In the genomic region with DNA sequence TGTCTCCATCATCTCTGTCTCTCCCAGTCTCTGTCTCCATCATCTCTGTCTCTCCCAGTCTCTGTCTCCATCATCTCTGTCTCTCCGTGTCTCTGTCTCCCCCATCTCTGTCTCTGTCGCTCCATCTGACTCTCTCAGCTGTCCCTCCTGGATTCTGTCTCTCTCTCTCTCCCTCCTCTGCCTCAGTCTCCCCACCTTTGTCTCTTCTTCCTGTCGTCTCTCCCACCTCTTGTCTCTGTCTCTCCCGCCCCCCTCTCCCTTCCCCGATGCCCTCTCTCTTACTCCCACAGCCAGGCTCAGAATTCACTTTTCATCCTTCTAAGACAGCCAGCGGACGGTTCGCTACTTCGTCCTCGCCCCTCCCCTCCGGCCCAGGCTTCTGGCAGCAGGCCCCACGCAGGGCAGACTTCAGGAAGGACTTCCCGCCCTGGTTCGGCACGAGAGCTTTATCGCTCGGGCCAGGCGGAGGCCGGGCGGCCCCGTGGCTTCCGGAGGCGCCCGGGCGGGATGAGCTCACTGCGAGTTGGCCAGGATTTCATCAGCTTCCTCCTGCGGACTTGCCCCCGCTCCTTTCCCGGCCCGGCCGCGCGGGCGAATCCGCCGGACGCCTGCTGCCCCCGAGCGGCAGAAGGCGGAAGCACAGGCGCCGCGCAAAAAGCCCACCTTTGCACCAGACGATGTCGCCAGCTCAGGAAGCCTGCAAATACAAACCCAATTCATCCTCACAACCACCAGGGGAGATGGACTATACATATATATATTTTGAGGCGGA, we compare ENCODE assay signal across 8 cellular contexts. TPM values are rescaled to one million over a fixed set of nuclear protein-coding genes. Genes with fewer than 3 reads are reported as not detected.
DNase-seq lines count a peak whose midpoint lies in the region; ATAC-seq and TF ChIP-seq lines count a peak whose summit lies in the region.

No MANE protein-coding gene starts in this region.

- H3K79me2 ChIP-seq in fibroblast of lung (ENCODE audit: control insufficient read depth, insufficient read depth, low read length) = no peaks in the 10 kb centered on the region

- H3K27ac ChIP-seq in Peyer's patch (peak overlapping the region in 3 of 4 donors; percentile 55 to 70 (median 63)), fibroblast of lung (ENCODE audit: insufficient read depth, low read length) (peak overlapping the region; percentile 73)

- no peaks in the 10 kb centered on the region for H3K27me3 ChIP-seq in Peyer's patch
- no peaks in the 10 kb centered on the region for H3K27me3 ChIP-seq in fibroblast of lung (ENCODE audit: control insufficient read depth, insufficient read depth, low read length)

- no peak for TF ChIP-seq POLR2A in Peyer's patch (IDR thresholded peaks at IDR 0.05)

- H3K4me3 Mint-ChIP-seq in IgD-negative memory B cell (peak overlapping the region; percentile 14 to 86 (median 74)), natural killer cell (peak overlapping the region; percentile 80)
- H3K4me3 Mint-ChIP-seq in activated T-cell treated with anti-CD3 and anti-CD28 coated beads, Interleukin-2, amount 50 U/mL, for 72 hours = peak overlapping the region in 1 of 2 donors; percentile 93
- peak overlapping the region; percentile 77 to 81 for H3K4me3 Mint-ChIP-seq in stimulated activated naive B cell treated with anti-CD40 and anti-IgM and Interleukin-4, amounts not matched to agents 10 μg/mL and 1 μg/mL and 100 μg/mL, for 72 hours

- intact Hi-C loops in natural killer cell (cut with micrococcal nuclease) = loop anchor here (1.0 kb wide), 1 partner anchor 34 kb away; no protein-coding TSS in a partner anchor

- H3K9ac ChIP-seq in fibroblast of lung (ENCODE audit: insufficient read depth, low read length) = peak overlapping the region; percentile 52

- H3K27me3 Mint-ChIP-seq in IgD-negative memory B cell = peaks cover 21% of the 10 kb centered on the region
- H3K27me3 Mint-ChIP-seq in activated T-cell treated with anti-CD3 and anti-CD28 coated beads, Interleukin-2, amount 50 U/mL, for 72 hours (ENCODE audit: low read depth) = peaks cover 3% of the 10 kb centered on the region
- peaks cover 0 to 12% of the 10 kb centered on the region in 2 donors for H3K27me3 Mint-ChIP-seq in natural killer cell (ENCODE audit: low read depth in 2 of 2)
- peaks cover 10 to 26% of the 10 kb centered on the region in 2 donors for H3K27me3 Mint-ChIP-seq in stimulated activated naive B cell treated with anti-CD40 and anti-IgM and Interleukin-4, amounts not matched to agents 10 μg/mL and 1 μg/mL and 100 μg/mL, for 72 hours

- peaks cover 0 to 44% (median 20%) of the 10 kb centered on the region in 4 donors for H3K4me1 ChIP-seq in Peyer's patch
- peaks cover 14% of the 10 kb centered on the region for H3K4me1 ChIP-seq in fibroblast of lung (ENCODE audit: control insufficient read depth, extremely low read depth, insufficient read depth, low read length)

- H3K9me3 Mint-ChIP-seq in IgD-negative memory B cell = no peaks in the 10 kb centered on the region
- H3K9me3 Mint-ChIP-seq in activated T-cell treated with anti-CD3 and anti-CD28 coated beads, Interleukin-2, amount 50 U/mL, for 72 hours = no peaks in the 10 kb centered on the region
- no peaks in the 10 kb centered on the region for H3K9me3 Mint-ChIP-seq in natural killer cell
- H3K9me3 Mint-ChIP-seq in stimulated activated naive B cell treated with anti-CD40 and anti-IgM and Interleukin-4, amounts not matched to agents 10 μg/mL and 1 μg/mL and 100 μg/mL, for 72 hours = no peaks in the 10 kb centered on the region

- peak overlapping the region in 3 of 4 donors; percentile 31 to 48 (median 37) for H3K4me3 ChIP-seq in Peyer's patch
- peak overlapping the region; percentile 9 to 78 (median 39) for H3K4me3 ChIP-seq in fibroblast of lung (replicated peaks in 1 of 4; ENCODE audit: control extremely low read depth in 1 of 4, insufficient read depth in 1 of 4, low read depth in 3 of 4, low read length in 4 of 4)

- ATAC-seq in GM21360 (IDR thresholded peaks at IDR 0.05; ENCODE audit: unreplicated experiment) (peak; percentile 68), natural killer cell (peak; percentile 60 to 88 (median 73))
- ATAC-seq in activated T-cell treated with anti-CD3 and anti-CD28 coated beads, Interleukin-2, amount 50 U/mL, for 72 hours (replicated peaks in 1 of 2) = peak; percentile 78 to 79
- ATAC-seq in stimulated activated naive B cell treated with anti-CD40 and anti-IgM and Interleukin-4, amounts not matched to agents 10 μg/mL and 1 μg/mL and 100 μg/mL, for 72 hours (replicated peaks) = peak; percentile 75 to 85

- no peaks in the 10 kb centered on the region for H3K36me3 ChIP-seq in Peyer's patch
- H3K36me3 ChIP-seq in fibroblast of lung (ENCODE audit: control insufficient read depth, insufficient read depth, low read length) = no peaks in the 10 kb centered on the region

- TF ChIP-seq CTCF in Peyer's patch (IDR thresholded peaks at IDR 0.05) (peak; percentile 97 to 100 (median 99)), fibroblast of lung (conservative IDR thresholded peaks at IDR 0.05 in 1 of 2, IDR thresholded peaks at IDR 0.05 in 1 of 2; ENCODE audit: low read depth in 1 of 2, low read length in 2 of 2) (peak; percentile 87 to 88), natural killer cell (IDR thresholded peaks at IDR 0.05) (peak; percentile 97)

- H3K4me2 ChIP-seq in fibroblast of lung (ENCODE audit: extremely low read depth, insufficient read depth, low read length) = peak overlapping the region; percentile 82

- peaks cover 15 to 22% (median 19%) of the 10 kb centered on the region in 3 donors for H3K4me1 Mint-ChIP-seq in IgD-negative memory B cell
- peaks cover 22% of the 10 kb centered on the region for H3K4me1 Mint-ChIP-seq in activated T-cell treated with anti-CD3 and anti-CD28 coated beads, Interleukin-2, amount 50 U/mL, for 72 hours (ENCODE audit: low read depth)
- H3K4me1 Mint-ChIP-seq in natural killer cell = peaks cover 3 to 8% of the 10 kb centered on the region in 2 donors
- peaks cover 19 to 22% of the 10 kb centered on the region in 2 donors for H3K4me1 Mint-ChIP-seq in stimulated activated naive B cell treated with anti-CD40 and anti-IgM and Interleukin-4, amounts not matched to agents 10 μg/mL and 1 μg/mL and 100 μg/mL, for 72 hours

- no peaks in the 10 kb centered on the region for H4K20me1 ChIP-seq in fibroblast of lung (ENCODE audit: control insufficient read depth, extremely low read depth, insufficient read depth, low read length)

- peak overlapping the region; percentile 44 for H2AFZ ChIP-seq in fibroblast of lung (ENCODE audit: low read length)

- H3K27ac Mint-ChIP-seq in IgD-negative memory B cell (no peak overlapping the region), natural killer cell (no peak overlapping the region)
- H3K27ac Mint-ChIP-seq in activated T-cell treated with anti-CD3 and anti-CD28 coated beads, Interleukin-2, amount 50 U/mL, for 72 hours = peak overlapping the region; percentile 96
- peak overlapping the region; percentile 89 for H3K27ac Mint-ChIP-seq in stimulated activated naive B cell treated with anti-CD40 and anti-IgM and Interleukin-4, amounts not matched to agents 10 μg/mL and 1 μg/mL and 100 μg/mL, for 72 hours

- H3K9me3 ChIP-seq in Peyer's patch (no peaks in the 10 kb centered on the region), fibroblast of lung (ENCODE audit: control insufficient read depth, insufficient read depth, low read depth, low read length) (no peaks in the 10 kb centered on the region)

- H3K36me3 Mint-ChIP-seq in IgD-negative memory B cell (no peaks in the 10 kb centered on the region), natural killer cell (no peaks in the 10 kb centered on the region)
- peaks cover 9% of the 10 kb centered on the region in 2 donors for H3K36me3 Mint-ChIP-seq in activated T-cell treated with anti-CD3 and anti-CD28 coated beads, Interleukin-2, amount 50 U/mL, for 72 hours (ENCODE audit: insufficient read depth in 2 of 2)
- H3K36me3 Mint-ChIP-seq in stimulated activated naive B cell treated with anti-CD40 and anti-IgM and Interleukin-4, amounts not matched to agents 10 μg/mL and 1 μg/mL and 100 μg/mL, for 72 hours = peaks cover 0 to 4% of the 10 kb centered on the region in 2 donors

- DNase-seq in D341Med (ENCODE audit: low spot score) (peak; percentile 92), Peyer's patch (peak; percentile 79 to 95 (median 90)), fibroblast of lung (ENCODE audit: low read depth in 2 of 2) (peak; percentile 94 to 97), natural killer cell (peak; percentile 90)
- DNase-seq in activated T-cell treated with anti-CD3 and anti-CD28 coated beads, Interleukin-2, amount 50 U/mL, for 72 hours = peak; percentile 96 to 98
- peak; percentile 89 for DNase-seq in stimulated activated naive B cell treated with anti-CD40 and anti-IgM and Interleukin-4, amounts not matched to agents 10 μg/mL and 1 μg/mL and 100 μg/mL, for 72 hours

RNA-seq across cellular contexts. Expression of a gene that starts 12.4 kb away (rescaled TPM):
- polyA plus RNA-seq in IgD-negative memory B cell (16.0 TPM), fibroblast of lung (5.4 and 7.2 TPM in 2 replicates)
- total RNA-seq in Peyer's patch (100 to 1,000 TPM in 1 of 4 donors, 10 to 100 TPM in 3; 12.1 to 104 (median 35.8) TPM), fibroblast of lung (8.0 and 8.1 TPM in 2 replicates), natural killer cell (10 to 100 TPM; 49.6 to 55.8 (median 55.4) TPM)
- 10 to 100 TPM; 51.6 to 51.7 TPM for total RNA-seq in activated T-cell treated with anti-CD3 and anti-CD28 coated beads, Interleukin-2, amount 50 U/mL, for 72 hours
- 20.0 and 24.8 TPM in 2 replicates for polyA plus RNA-seq in fibroblast of lung (2012)
- polyA minus RNA-seq in fibroblast of lung (ENCODE audit: low replicate concordance) = 2.1 and 29.6 TPM in 2 replicates

RNA-seq across cellular contexts. Expression of a gene that starts 13.0 kb away (rescaled TPM):
- polyA plus RNA-seq in IgD-negative memory B cell (5.1 TPM), fibroblast of lung (1.4 and 2.4 TPM in 2 replicates)
- total RNA-seq in Peyer's patch (10 to 100 TPM in 1 of 4 donors, 1 to 10 TPM in 3; 4.1 to 10.0 (median 5.5) TPM), fibroblast of lung (37.7 and 38.3 TPM in 2 replicates), natural killer cell (10 to 100 TPM; 39.9 to 45.1 (median 43.9) TPM)
- 10 to 100 TPM; 41.4 to 59.2 TPM for total RNA-seq in activated T-cell treated with anti-CD3 and anti-CD28 coated beads, Interleukin-2, amount 50 U/mL, for 72 hours
- polyA plus RNA-seq in fibroblast of lung (2012) = 6.2 and 8.5 TPM in 2 replicates
- polyA minus RNA-seq in fibroblast of lung (ENCODE audit: low replicate concordance) = 2.6 and 3.8 TPM in 2 replicates

RNA-seq across cellular contexts. Expression of a gene that starts 30.7 kb away (rescaled TPM):
- polyA plus RNA-seq in IgD-negative memory B cell (2.3 TPM), fibroblast of lung (1.9 and 2.0 TPM in 2 replicates)
- total RNA-seq in Peyer's patch (10 to 100 TPM in 2 of 4 donors, 1 to 10 TPM in 2; 6.1 to 23.9 (median 12.8) TPM), fibroblast of lung (1.8 and 3.6 TPM in 2 replicates), natural killer cell (10 to 100 TPM in 1 of 3 donors, 1 to 10 TPM in 2; 9.1 to 10.3 (median 9.5) TPM)
- total RNA-seq in activated T-cell treated with anti-CD3 and anti-CD28 coated beads, Interleukin-2, amount 50 U/mL, for 72 hours = 10 to 100 TPM; 19.7 to 21.4 TPM
- polyA plus RNA-seq in fibroblast of lung (2012) = 17.9 and 20.4 TPM in 2 replicates
- polyA minus RNA-seq in fibroblast of lung (ENCODE audit: low replicate concordance) = 2.7 and 5.7 TPM in 2 replicates

Comparison
In these comparisons a context has a peak if more than half of its experiments do, and no peak if none do; other contexts are left out.
1. Peak in every context shown above with its lines: DNase-seq, ATAC-seq, H3K4me3 ChIP-seq and H3K27ac ChIP-seq.
2. H3K27ac Mint-ChIP-seq: peak in activated T-cell treated with anti-CD3 and anti-CD28 coated beads, Interleukin-2, amount 50 U/mL, for 72 hours (single experiment) and stimulated activated naive B cell treated with anti-CD40 and anti-IgM and Interleukin-4, amounts not matched to agents 10 μg/mL and 1 μg/mL and 100 μg/mL, for 72 hours (single experiment); none in IgD-negative memory B cell (0 of 3) and natural killer cell (0 of 2).